ENCODE assay signal across 23 cellular contexts in the genomic region with DNA sequence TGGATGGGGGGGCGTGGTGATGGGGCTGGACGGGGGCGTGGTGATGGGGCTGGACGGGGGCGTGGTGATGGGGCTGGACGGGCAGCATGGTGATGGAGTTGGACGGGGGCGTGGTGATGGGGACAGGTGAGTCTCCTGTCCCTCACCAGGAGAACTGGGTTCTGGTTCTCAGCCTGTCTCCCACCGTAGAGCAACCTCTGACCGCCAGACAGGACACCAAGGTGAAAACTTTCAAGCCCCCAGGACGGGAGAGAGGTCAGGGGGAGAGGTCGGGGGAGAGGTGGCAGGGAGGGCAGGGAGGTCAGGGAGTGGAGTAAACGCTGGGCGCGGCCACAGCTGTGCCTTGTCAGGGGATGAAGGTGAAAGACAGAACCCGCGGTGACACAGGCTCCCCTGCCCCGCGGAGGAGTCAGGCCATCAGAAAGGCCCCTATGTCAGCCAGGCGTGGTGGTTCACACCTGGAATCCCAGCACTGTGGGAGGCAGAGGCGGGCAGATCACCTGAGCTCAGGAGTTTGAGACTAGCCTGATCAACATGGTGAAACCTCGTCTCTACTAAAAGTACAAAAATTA.
A peak's percentile ranks its signal among the peaks of the same experiment; 100 is the strongest.
DNase-seq lines count a peak whose midpoint lies in the region; ATAC-seq and TF ChIP-seq lines count a peak whose summit lies in the region.
"Had no signal": no experiment of that assay in that cellular context is flagged by ENCODE, and none has a peak within 500 bp of the region (broad histone marks: within the 10 kb centered on the region; RNA-seq: fewer than 3 reads in every experiment).

No MANE protein-coding gene starts in this region.

- no peak overlapping the region for H3K18ac ChIP-seq in neuronal stem cell (ENCODE audit: low read length)

- peak overlapping the region; percentile 43 for H3K23ac ChIP-seq in neuronal stem cell (ENCODE audit: low read depth, low read length, poor library complexity)

- H3K4ac ChIP-seq in neuronal stem cell (ENCODE audit: low read length) = no peak overlapping the region

- CTCF ChIA-PET in naive thymus-derived CD4-positive, alpha-beta T cell (lab: Charles Lee) = no interaction called here

- no peaks in the 10 kb centered on the region for H3K79me1 ChIP-seq in neuronal stem cell (ENCODE audit: low read depth, low read length)

- no peak overlapping the region for H2AFZ ChIP-seq in neuronal stem cell (ENCODE audit: low read length)
- H2AFZ ChIP-seq: PC-9 had no signal

- H3K4me1 Mint-ChIP-seq in stimulated activated naive CD8-positive, alpha-beta T cell treated with anti-CD3 and anti-CD28 coated beads, Interleukin-15, amount 100 ng/mL, for 72 hours = peaks cover 9% of the 10 kb centered on the region
- peaks cover 0 to 6% (median 5%) of the 10 kb centered on the region in 7 donors for H3K4me1 Mint-ChIP-seq in naive thymus-derived CD4-positive, alpha-beta T cell

- H3K4me2 ChIP-seq in neuronal stem cell (ENCODE audit: insufficient read depth, low read length, poor library complexity, severe bottlenecking) = no peak overlapping the region
- H3K4me2 ChIP-seq: PC-9 had no signal

- H3K27ac Mint-ChIP-seq in stimulated activated naive CD8-positive, alpha-beta T cell treated with anti-CD3 and anti-CD28 coated beads, Interleukin-15, amount 100 ng/mL, for 72 hours = no peak overlapping the region
- H3K27ac Mint-ChIP-seq in naive thymus-derived CD4-positive, alpha-beta T cell = peak overlapping the region in 1 of 9 donors; percentile 14
- H3K27ac Mint-ChIP-seq: CD8-positive, alpha-beta memory T cell had no signal

- H2BK15ac ChIP-seq in neuronal stem cell (ENCODE audit: low read length) = no peak overlapping the region

- no peaks in the 10 kb centered on the region for H3K9me3 Mint-ChIP-seq in stimulated activated naive CD8-positive, alpha-beta T cell treated with anti-CD3 and anti-CD28 coated beads, Interleukin-15, amount 100 ng/mL, for 72 hours
- H3K9me3 Mint-ChIP-seq in naive thymus-derived CD4-positive, alpha-beta T cell = peaks cover 0 to 4% (median 0%) of the 10 kb centered on the region in 11 donors
- H3K9me3 Mint-ChIP-seq: CD8-positive, alpha-beta memory T cell had no signal

- H4K91ac ChIP-seq in neuronal stem cell (ENCODE audit: low read depth, low read length, poor library complexity) = no peak overlapping the region

- H3K27me3 ChIP-seq in RWPE2 (ENCODE audit: insufficient read depth, poor library complexity, severe bottlenecking) = peaks cover 2% of the 10 kb centered on the region
- H3K27me3 ChIP-seq in neuronal stem cell (ENCODE audit: control insufficient read depth in 3 of 3, insufficient read depth in 3 of 3, low read depth in 1 of 3, low read length in 3 of 3) = peaks cover 0 to 20% (median 0%) of the 10 kb centered on the region in 3 experiments
- no peaks in the 10 kb centered on the region for H3K27me3 ChIP-seq in naive thymus-derived CD4-positive, alpha-beta T cell (ENCODE audit: control insufficient read depth in 2 of 2, insufficient read depth in 2 of 2, low read length in 2 of 2)
- H3K27me3 ChIP-seq: MG63 had no signal

- H3K4me1 ChIP-seq in RWPE2 (ENCODE audit: insufficient read depth, poor library complexity, severe bottlenecking) = no peaks in the 10 kb centered on the region
- H3K4me1 ChIP-seq in neuronal stem cell (ENCODE audit: control insufficient read depth in 2 of 2, insufficient read depth in 1 of 2, low read depth in 1 of 2, low read length in 2 of 2) = no peaks in the 10 kb centered on the region
- H3K4me1 ChIP-seq in naive thymus-derived CD4-positive, alpha-beta T cell (ENCODE audit: control insufficient read depth in 2 of 2, insufficient read depth in 2 of 2, low read length in 2 of 2) = no peaks in the 10 kb centered on the region

- H2BK12ac ChIP-seq in neuronal stem cell (ENCODE audit: low read length) = no peak overlapping the region

- peak; percentile 11 for ATAC-seq in stimulated activated naive CD8-positive, alpha-beta T cell treated with anti-CD3 and anti-CD28 coated beads, Interleukin-15, amount 100 ng/mL, for 72 hours
- ATAC-seq in stimulated activated naive CD8-positive, alpha-beta T cell treated with anti-CD3 and anti-CD28 coated beads, Interleukin-15, Interleukin-2, amounts not matched to agents 100 U/mL and 50 U/mL, for 24 hours = no peak
- no peak for ATAC-seq in RWPE2 (ENCODE audit: low read depth)
- ATAC-seq in naive thymus-derived CD4-positive, alpha-beta T cell = no peak

- intact Hi-C loops in naive thymus-derived CD4-positive, alpha-beta T cell (cut with micrococcal nuclease) = no loop called here

- no peak overlapping the region for H2BK5ac ChIP-seq in neuronal stem cell (ENCODE audit: low read length)

- H3K9me3 ChIP-seq in RWPE2 (ENCODE audit: severe bottlenecking) = no peaks in the 10 kb centered on the region
- no peaks in the 10 kb centered on the region for H3K9me3 ChIP-seq in neuronal stem cell (replicated peaks in 1 of 2; ENCODE audit: control insufficient read depth in 2 of 2, insufficient read depth in 1 of 2, low read depth in 1 of 2, low read length in 2 of 2)
- no peaks in the 10 kb centered on the region for H3K9me3 ChIP-seq in naive thymus-derived CD4-positive, alpha-beta T cell (ENCODE audit: control insufficient read depth in 2 of 3, low read length in 3 of 3)
- H3K9me3 ChIP-seq: MG63 had no signal

- H2AK5ac ChIP-seq in neuronal stem cell (ENCODE audit: low read depth, low read length) = peak overlapping the region; percentile 52

- no peak overlapping the region for H3K9ac ChIP-seq in neuronal stem cell (ENCODE audit: low read depth, low read length, poor library complexity)

- no peaks in the 10 kb centered on the region for H3K36me3 Mint-ChIP-seq in naive thymus-derived CD4-positive, alpha-beta T cell
- H3K36me3 Mint-ChIP-seq: CD8-positive, alpha-beta memory T cell had no signal

- no peak for TF ChIP-seq CTCF in RWPE2 (IDR thresholded peaks at IDR 0.05; ENCODE audit: poor library complexity, severe bottlenecking)

- peaks cover 23% of the 10 kb centered on the region for H3K27me3 Mint-ChIP-seq in stimulated activated naive CD8-positive, alpha-beta T cell treated with anti-CD3 and anti-CD28 coated beads, Interleukin-15, amount 100 ng/mL, for 72 hours
- H3K27me3 Mint-ChIP-seq in naive thymus-derived CD4-positive, alpha-beta T cell = peaks cover 0 to 13% (median 0%) of the 10 kb centered on the region in 5 donors

- H3K27ac ChIP-seq in RWPE2 (ENCODE audit: poor library complexity, severe bottlenecking) (no peak overlapping the region), neuronal stem cell (replicated peaks; ENCODE audit: low read length) (no peak overlapping the region)
- H3K27ac ChIP-seq in naive thymus-derived CD4-positive, alpha-beta T cell (ENCODE audit: low read depth, low read length) = no peak overlapping the region
- H3K27ac ChIP-seq: C4-2B, PC-9 had no signal

- no peak overlapping the region for H3K14ac ChIP-seq in neuronal stem cell (ENCODE audit: low read length)

- H3K4me3 Mint-ChIP-seq in stimulated activated naive CD8-positive, alpha-beta T cell treated with anti-CD3 and anti-CD28 coated beads, Interleukin-15, amount 100 ng/mL, for 72 hours = no peak overlapping the region
- no peak overlapping the region for H3K4me3 Mint-ChIP-seq in naive thymus-derived CD4-positive, alpha-beta T cell
- H3K4me3 Mint-ChIP-seq: CD8-positive, alpha-beta memory T cell had no signal

- WGBS in neuronal stem cell (ENCODE audit: extremely low coverage in 2 of 2, insufficient read length in 2 of 2, insufficient replicate concordance in 1 of 2), 2 donors = no CpG with 5 or more reads among the region's 22 CpGs

- H3K4me3 ChIP-seq in RWPE2 (ENCODE audit: severe bottlenecking) (no peak overlapping the region), neuronal stem cell (ENCODE audit: low read length in 2 of 2) (no peak overlapping the region)
- H3K4me3 ChIP-seq in naive thymus-derived CD4-positive, alpha-beta T cell (ENCODE audit: low read length) = no peak overlapping the region
- H3K4me3 ChIP-seq: MG63, PC-9 had no signal

- no peak for DNase-seq in stimulated activated naive CD8-positive, alpha-beta T cell treated with anti-CD3 and anti-CD28 coated beads, Interleukin-15, amount 100 ng/mL, for 72 hours
- DNase-seq in stimulated activated naive CD8-positive, alpha-beta T cell treated with anti-CD3 and anti-CD28 coated beads, Interleukin-15, Interleukin-2, amounts not matched to agents 100 U/mL and 50 U/mL, for 24 hours = no peak
- DNase-seq in RWPE2 (ENCODE audit: low spot score) = peak; percentile 32
- DNase-seq in neuronal stem cell (ENCODE audit: low spot score) = no peak
- no peak for DNase-seq in stimulated activated CD4-positive, alpha-beta T cell treated with anti-CD3 and anti-CD28 coated beads, Interleukin-4, amount 100 ng/mL, for 1 hour
- DNase-seq in naive thymus-derived CD4-positive, alpha-beta T cell = no peak
- DNase-seq in effector CD4-positive, alpha-beta T cell = no peak
- no peak for DNase-seq in G401 (ENCODE audit: low spot score)
- DNase-seq: AML-193, DMS 273 treated with DMSO at 0.1 percent for 48 hours, DMS79 treated with DMSO at 0.1 percent for 48 hours, IMR-90, KG1, MG63, NCI-H1105 treated with DMSO at 0.1 percent for 48 hours, NCI-H146, NCI-H1930, NCI-H446 treated with DMSO at 0.1 percent for 48 hours, NCI-H526, PC-9, SHP77 had no signal

- H2BK120ac ChIP-seq in neuronal stem cell (ENCODE audit: low read depth, low read length) = no peak overlapping the region

- POLR2A ChIA-PET in naive thymus-derived CD4-positive, alpha-beta T cell (lab: Charles Lee) = no interaction called here

- H3K36me3 ChIP-seq in RWPE2 (ENCODE audit: low read depth) (no peaks in the 10 kb centered on the region), neuronal stem cell (replicated peaks in 1 of 2; ENCODE audit: control insufficient read depth in 2 of 2, insufficient read depth in 2 of 2, low read length in 2 of 2) (no peaks in the 10 kb centered on the region)
- H3K36me3 ChIP-seq in naive thymus-derived CD4-positive, alpha-beta T cell (ENCODE audit: control insufficient read depth in 2 of 3, insufficient read depth in 3 of 3, low read length in 3 of 3) = no peaks in the 10 kb centered on the region
- H3K36me3 ChIP-seq: MG63 had no signal

- in situ Hi-C loops in G401 (cut with HindIII; ENCODE audit: low sequenced_read_pairs) = no loop called here

- H4K8ac ChIP-seq in neuronal stem cell (ENCODE audit: low read depth, low read length) = no peak overlapping the region
